ENCODE assay signal across 1 cellular context in genomic region chr20:21105429-21106170, GRCh38.
TF ChIP-seq lines count a peak whose summit lies in the region.

No MANE protein-coding gene starts in this region.

TF ChIP-seq in K562, 482 proteins besides CTCF, POLR2A, EP300 and RAD21:
- TF ChIP-seq PBX2 (CRISPR knock-in tag; IDR thresholded peaks at IDR 0.05; ENCODE audit: low read depth) (no peak), PBX2 (tag; conservative IDR thresholded peaks at IDR 0.05; ENCODE audit: low read depth) (no peak)
